ENCODE assay signal across 8 cellular contexts in the genomic region with DNA sequence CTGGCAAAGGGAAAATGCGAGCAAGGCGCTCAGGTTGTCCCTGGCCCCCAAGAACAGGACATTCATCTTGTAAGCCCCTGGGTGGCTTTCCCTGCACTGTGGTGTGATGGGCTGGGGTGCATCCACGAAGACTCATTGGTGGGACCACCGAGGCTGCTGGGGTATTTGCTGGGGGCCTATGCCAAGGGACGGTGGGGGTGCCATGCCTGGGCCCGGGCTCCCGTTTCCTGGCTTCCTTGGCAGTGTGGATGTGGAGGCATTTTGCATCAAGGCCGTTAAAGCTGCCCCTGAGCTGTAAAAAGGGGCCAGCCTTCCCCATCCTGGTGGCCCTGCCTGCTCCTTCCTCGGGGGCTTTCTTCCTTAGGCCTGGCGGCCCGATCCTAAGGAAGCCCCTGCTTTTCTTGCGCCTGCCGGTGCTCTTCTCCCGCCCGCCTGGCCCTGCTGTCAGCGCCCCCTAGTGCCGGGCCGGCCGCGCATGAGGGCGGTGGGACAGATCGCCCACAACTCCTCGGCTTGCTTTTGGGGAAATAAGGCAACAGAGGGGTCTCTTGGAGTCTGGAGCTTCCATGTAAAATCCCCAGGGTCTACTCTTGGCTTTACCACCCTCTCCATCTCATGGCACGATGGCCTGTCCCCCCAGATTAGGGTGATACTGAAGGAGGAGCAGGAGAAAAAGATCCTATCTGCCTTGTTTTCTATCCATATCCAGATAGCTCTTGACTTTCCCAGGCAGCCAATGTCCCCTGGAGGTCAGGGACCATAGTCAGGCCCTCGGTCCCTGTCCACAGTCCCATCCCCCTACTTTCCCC. TPM values are rescaled to one million over a fixed set of nuclear protein-coding genes. Genes with fewer than 3 reads are reported as not detected.
A peak's percentile ranks its signal among the peaks of the same experiment; 100 is the strongest.
DNase-seq lines count a peak whose midpoint lies in the region; ATAC-seq and TF ChIP-seq lines count a peak whose summit lies in the region.

No MANE protein-coding gene starts in this region.

- no peak for TF ChIP-seq EP300 in suprapubic skin (IDR thresholded peaks at IDR 0.05)

- no peaks in the 10 kb centered on the region for H3K9me3 ChIP-seq in RWPE2 (ENCODE audit: severe bottlenecking)
- H3K9me3 ChIP-seq in breast epithelium: no peaks in the 10 kb centered on the region
- no peaks in the 10 kb centered on the region for H3K9me3 ChIP-seq in lower lobe of right lung
- no peaks in the 10 kb centered on the region for H3K9me3 ChIP-seq in suprapubic skin

- H3K36me3 ChIP-seq in RWPE2 (ENCODE audit: low read depth) (no peaks in the 10 kb centered on the region), breast epithelium (no peaks in the 10 kb centered on the region), lower lobe of right lung (no peaks in the 10 kb centered on the region), suprapubic skin (no peaks in the 10 kb centered on the region)

- DNase-seq in SIG-M5 treated with dmso at 0.1 percent for 504 hours (lab: John Stamatoyannopoulos, UW; ENCODE audit: unreplicated experiment) (peak; percentile 64), SIG-M5 (lab: John Stamatoyannopoulos, UW) (no peak), RWPE2 (ENCODE audit: low spot score) (no peak), breast epithelium (ENCODE audit: low spot score in 2 of 2) (no peak), lower lobe of right lung (no peak), suprapubic skin (ENCODE audit: low spot score in 2 of 2) (no peak), inferior parietal cortex (ENCODE audit: extremely low spot score) (no peak)

- H3K4me3 ChIP-seq in RWPE2 (ENCODE audit: severe bottlenecking) (no peak overlapping the region), breast epithelium (no peak overlapping the region), lower lobe of right lung (no peak overlapping the region), suprapubic skin (no peak overlapping the region)

- intact Hi-C loops in breast epithelium (cut with DNase I; ENCODE audit: low total_unique reads): no loop called here
- intact Hi-C loops in lower lobe of right lung (cut with DNase I): no loop called here

- 23% methylated on average over 21 of the region's 25 CpGs for WGBS in suprapubic skin

- H3K27ac ChIP-seq in RWPE2 (ENCODE audit: poor library complexity, severe bottlenecking) (no peak overlapping the region), breast epithelium (peak overlapping the region in 1 of 2 donors; percentile 8), lower lobe of right lung (peak overlapping the region; percentile 19), suprapubic skin (no peak overlapping the region)

- H3K27me3 ChIP-seq in RWPE2 (ENCODE audit: insufficient read depth, poor library complexity, severe bottlenecking) (no peaks in the 10 kb centered on the region), breast epithelium (no peaks in the 10 kb centered on the region), lower lobe of right lung (ENCODE audit: low read depth) (no peaks in the 10 kb centered on the region), suprapubic skin (no peaks in the 10 kb centered on the region)

- no peak for TF ChIP-seq POLR2A in breast epithelium (IDR thresholded peaks at IDR 0.05)
- TF ChIP-seq POLR2A in suprapubic skin (IDR thresholded peaks at IDR 0.05): no peak

- H3K4me1 ChIP-seq in RWPE2 (ENCODE audit: insufficient read depth, poor library complexity, severe bottlenecking): no peaks in the 10 kb centered on the region
- no peaks in the 10 kb centered on the region for H3K4me1 ChIP-seq in breast epithelium
- H3K4me1 ChIP-seq in lower lobe of right lung: peaks cover 10% of the 10 kb centered on the region
- H3K4me1 ChIP-seq in suprapubic skin: peaks cover 6% of the 10 kb centered on the region

- ATAC-seq in RWPE2 (ENCODE audit: low read depth) (peak; percentile 44; the same call in 2 of the 3 replicates), lower lobe of right lung (peak; percentile 47 to 67), HG02870 (IDR thresholded peaks at IDR 0.05; ENCODE audit: unreplicated experiment) (no peak)

- TF ChIP-seq CTCF in RWPE2 (IDR thresholded peaks at IDR 0.05; ENCODE audit: poor library complexity, severe bottlenecking) (peak; percentile 85), breast epithelium (IDR thresholded peaks at IDR 0.05) (peak; percentile 36 to 70 (median 49)), lower lobe of right lung (IDR thresholded peaks at IDR 0.05) (peak; percentile 93), suprapubic skin (IDR thresholded peaks at IDR 0.05) (peak; percentile 29 to 86)

RNA-seq across cellular contexts. Expression of a gene that starts 9.8 kb away (rescaled TPM):
- 1 to 10 TPM; 4.8 to 8.5 (median 5.7) TPM for total RNA-seq in breast epithelium
- total RNA-seq in lower lobe of right lung: 83.3 TPM
- 1 to 10 TPM; 2.2 to 3.1 (median 2.8) TPM for total RNA-seq in suprapubic skin
